ENCODE assay signal across 8 cellular contexts in the genomic region with DNA sequence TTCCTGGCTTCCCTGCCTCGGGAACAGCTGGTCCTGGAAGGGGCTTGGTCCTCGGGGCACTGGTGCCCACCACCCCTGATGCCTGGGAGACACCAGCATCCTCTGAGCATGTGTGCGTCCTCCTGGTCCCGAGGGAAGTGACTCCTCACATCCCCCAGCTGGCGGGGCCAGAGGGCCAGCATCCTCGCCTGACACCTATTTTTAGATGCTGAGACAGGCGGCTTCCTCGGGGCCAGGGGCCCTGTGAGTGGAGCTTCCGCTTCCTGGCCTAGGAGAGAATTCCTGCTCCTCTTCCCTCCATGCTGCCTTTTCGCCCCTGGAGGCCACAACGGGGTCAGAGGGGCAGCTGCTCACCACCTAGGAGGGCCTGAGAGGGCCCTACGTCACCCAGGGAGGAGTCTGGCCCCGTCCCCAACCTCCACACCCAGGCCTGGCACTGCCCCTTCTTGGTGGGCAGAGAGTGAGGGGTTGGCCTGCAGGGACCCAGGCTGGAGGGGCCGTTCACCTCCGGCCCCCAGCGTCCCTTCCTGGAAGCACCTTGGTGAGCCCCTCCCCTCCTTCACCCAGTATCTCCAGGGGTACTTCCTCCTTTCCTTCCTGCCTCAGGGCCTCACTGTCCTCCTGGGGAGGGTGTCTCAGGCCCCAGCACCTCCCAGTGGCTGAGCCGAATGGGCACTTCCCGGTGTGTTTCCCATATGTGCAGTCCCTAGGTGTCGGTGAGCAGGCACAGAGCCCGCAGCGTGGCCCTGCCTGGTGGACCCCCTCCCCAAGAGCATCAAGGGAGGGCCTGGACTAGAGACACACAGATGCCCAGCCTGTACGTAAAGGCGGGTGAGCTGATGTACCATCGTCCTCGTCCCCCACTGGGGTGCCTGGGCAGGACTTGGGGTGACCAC. TPM values are rescaled to one million over a fixed set of nuclear protein-coding genes. Genes with fewer than 3 reads are reported as not detected.
DNase-seq lines count a peak whose midpoint lies in the region; TF ChIP-seq lines count a peak whose summit lies in the region.
"Had no signal": no experiment of that assay in that cellular context is flagged by ENCODE, and none has a peak within 500 bp of the region (broad histone marks: within the 10 kb centered on the region; RNA-seq: fewer than 3 reads in every experiment).

No MANE protein-coding gene starts in this region.

- H3K36me3 Mint-ChIP-seq in activated CD4-positive, alpha-beta memory T cell treated with anti-CD3 and anti-CD28 coated beads, Interleukin-2, amount 10 ng/mL, durations not matched to agents 7 days and 5 days (ENCODE audit: low read depth): peaks cover 13% of the 10 kb centered on the region

- H3K27ac Mint-ChIP-seq in activated CD4-positive, alpha-beta memory T cell treated with anti-CD3 and anti-CD28 coated beads, Interleukin-2, amount 10 ng/mL, durations not matched to agents 7 days and 5 days: no peak overlapping the region

- H3K27ac ChIP-seq in HEK293 (ENCODE audit: extremely low read depth, low read depth, low read length): no peak overlapping the region
- peak overlapping the region; percentile 88 for H3K27ac ChIP-seq in angular gyrus (ENCODE audit: low read depth, low read length)
- peak overlapping the region; percentile 99 for H3K27ac ChIP-seq in subcutaneous abdominal adipose tissue (ENCODE audit: low read depth, low read length)

- peak overlapping the region in 3 of 5 donors; percentile 43 to 75 (median 66) for H3K9ac ChIP-seq in subcutaneous abdominal adipose tissue (ENCODE audit: low read length in 5 of 5)

- H3K9me3 Mint-ChIP-seq in activated CD4-positive, alpha-beta memory T cell treated with anti-CD3 and anti-CD28 coated beads, Interleukin-2, amount 10 ng/mL, durations not matched to agents 7 days and 5 days: no peaks in the 10 kb centered on the region

- H3K4me1 ChIP-seq in HEK293 (ENCODE audit: control insufficient read depth, insufficient read depth, low read length) (no peaks in the 10 kb centered on the region), subcutaneous abdominal adipose tissue (ENCODE audit: control insufficient read depth in 5 of 5, insufficient read depth in 5 of 5, low read length in 5 of 5) (peaks cover 30 to 94% (median 90%) of the 10 kb centered on the region in 5 donors)

- CTCF ChIA-PET in HEK293 (lab: Yijun Ruan, JAX): interaction anchor here (0.7 to 1.2 kb wide), 3 partner anchors 17 to 197 kb away, joined by 3 read pairs; a partner anchor contains a TSS
- CTCF ChIA-PET in activated CD4-positive, alpha-beta memory T cell treated with anti-CD3 and anti-CD28 coated beads, Interleukin-2, amount 10 ng/mL, durations not matched to agents 7 days and 5 days (lab: Charles Lee): interaction anchor here (0.9 to 1.6 kb wide), 2 partner anchors 17 to 18 kb away, joined by 3 to 5 read pairs; a partner anchor contains a TSS

- no peaks in the 10 kb centered on the region for H3K9me3 ChIP-seq in HEK293 (ENCODE audit: control insufficient read depth, insufficient read depth, low read depth, low read length)
- no peaks in the 10 kb centered on the region for H3K9me3 ChIP-seq in subcutaneous abdominal adipose tissue (ENCODE audit: control insufficient read depth in 5 of 5, low read length in 5 of 5)

- no peak for TF ChIP-seq CTCF in HEK293 (tag by site-specific recombination; IDR thresholded peaks at IDR 0.05)

- no peak overlapping the region for H3K4me3 Mint-ChIP-seq in activated CD4-positive, alpha-beta memory T cell treated with anti-CD3 and anti-CD28 coated beads, Interleukin-2, amount 10 ng/mL, durations not matched to agents 7 days and 5 days

- H3K36me3 ChIP-seq in HEK293 (ENCODE audit: control insufficient read depth in 2 of 2, insufficient read depth in 1 of 2, low read length in 2 of 2) (peaks cover 0 to 69% of the 10 kb centered on the region in 2 experiments; a peak in 1 of 3 replicates), subcutaneous abdominal adipose tissue (ENCODE audit: control insufficient read depth in 5 of 5, insufficient read depth in 5 of 5, low read length in 5 of 5) (peaks cover 0 to 17% (median 11%) of the 10 kb centered on the region in 5 donors)

- peak; percentile 83 for DNase-seq in hepatic stellate cell (ENCODE audit: low spot score)
- DNase-seq in mucosa of gallbladder (ENCODE audit: low spot score): no peak
- no peak for DNase-seq in activated effector memory CD4-positive, alpha-beta T cell treated with Interleukin-2 at 50 U/mL for 16 hours
- DNase-seq in activated CD4-positive, alpha-beta memory T cell treated with anti-CD3 and anti-CD28 coated beads, Interleukin-2, amount 10 ng/mL, durations not matched to agents 7 days and 5 days: no peak
- DNase-seq: NCI-H1436 treated with DMSO at 0.1 percent for 48 hours had no signal

- H3K4me1 Mint-ChIP-seq in activated CD4-positive, alpha-beta memory T cell treated with anti-CD3 and anti-CD28 coated beads, Interleukin-2, amount 10 ng/mL, durations not matched to agents 7 days and 5 days: peaks cover 77% of the 10 kb centered on the region

- H3K4me3 ChIP-seq in HEK293 (ENCODE audit: low read depth, low read length) (no peak overlapping the region), subcutaneous abdominal adipose tissue (ENCODE audit: low read depth in 1 of 5, low read length in 5 of 5) (peak overlapping the region in 3 of 5 donors; percentile 26 to 31 (median 31))

- no peaks in the 10 kb centered on the region for H3K27me3 Mint-ChIP-seq in activated CD4-positive, alpha-beta memory T cell treated with anti-CD3 and anti-CD28 coated beads, Interleukin-2, amount 10 ng/mL, durations not matched to agents 7 days and 5 days

- POLR2A ChIA-PET in HEK293 (lab: Yijun Ruan, JAX): interaction anchor here (1.4 to 1.5 kb wide), 2 partner anchors 8 to 17 kb away, joined by 4 to 10 read pairs; a partner anchor contains a TSS
- POLR2A ChIA-PET in activated CD4-positive, alpha-beta memory T cell treated with anti-CD3 and anti-CD28 coated beads, Interleukin-2, amount 10 ng/mL, durations not matched to agents 7 days and 5 days (lab: Charles Lee): interaction anchor here (1.0 to 1.4 kb wide), 2 partner anchors 16 to 18 kb away, joined by 4 to 5 read pairs; a partner anchor contains a TSS

- no peaks in the 10 kb centered on the region for H3K27me3 ChIP-seq in subcutaneous abdominal adipose tissue (ENCODE audit: control insufficient read depth in 5 of 5, insufficient read depth in 4 of 5, low read length in 5 of 5)

TF ChIP-seq in HEK293, 187 proteins besides CTCF, POLR2A, EP300 and RAD21:
- no peak for TF ChIP-seq ZNF211 (tag by site-specific recombination; IDR thresholded peaks at IDR 0.05; ENCODE audit: low read depth)
- peak; percentile 33; the same call in 1 of the 2 replicates for TF ChIP-seq ZIC2 (tag by site-specific recombination; IDR thresholded peaks at IDR 0.05)

RNA-seq across cellular contexts. Expression of a gene that starts 6.1 kb away (rescaled TPM):
- total RNA-seq in mucosa of gallbladder: 746 TPM
- total RNA-seq in activated CD4-positive, alpha-beta memory T cell treated with anti-CD3 and anti-CD28 coated beads, Interleukin-2, amount 10 ng/mL, durations not matched to agents 7 days and 5 days: 100 to 1,000 TPM; 192 TPM

RNA-seq across cellular contexts. Expression of a gene that starts 17.4 kb away (rescaled TPM):
- 50.5 TPM for total RNA-seq in mucosa of gallbladder
- total RNA-seq in activated CD4-positive, alpha-beta memory T cell treated with anti-CD3 and anti-CD28 coated beads, Interleukin-2, amount 10 ng/mL, durations not matched to agents 7 days and 5 days: 10 to 100 TPM; 46.4 to 46.5 TPM
